Comparison of ENCODE assay signal across 8 cellular contexts in the genomic region with DNA sequence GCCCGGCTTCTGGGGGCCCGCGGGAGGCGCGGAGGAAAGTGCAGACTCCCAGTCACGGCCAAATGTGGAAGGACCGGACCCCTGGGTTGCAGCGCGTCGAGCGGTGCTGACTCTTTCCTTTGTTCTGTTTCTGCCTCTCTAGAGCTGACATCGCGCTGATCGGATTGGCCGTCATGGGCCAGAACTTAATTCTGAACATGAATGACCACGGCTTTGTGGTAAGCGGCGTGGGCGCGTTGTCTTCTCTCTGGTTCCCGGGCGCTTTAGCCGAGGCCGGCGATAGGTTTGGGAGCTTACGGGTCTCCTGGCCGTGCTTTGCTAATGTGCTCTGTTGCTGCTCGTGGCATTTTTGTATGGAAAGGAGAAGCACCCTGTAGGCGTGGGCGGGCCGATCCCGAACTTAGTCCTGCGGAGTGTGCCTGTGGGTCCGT. TPM values are rescaled to one million over a fixed set of nuclear protein-coding genes. Genes with fewer than 3 reads are reported as not detected.
DNase-seq lines count a peak whose midpoint lies in the region; ATAC-seq, FAIRE-seq and TF ChIP-seq lines count a peak whose summit lies in the region.

No MANE protein-coding gene starts in this region.

- no peak for TF ChIP-seq EP300 in K562 (IDR thresholded peaks at IDR 0.05; ENCODE audit: low read length)

- H3K27ac ChIP-seq in K562 (ENCODE audit: extremely low read depth, low read depth, low read length), result peak overlapping the region; percentile 92
- H3K27ac ChIP-seq in skin epidermis, result peak overlapping the region in 20 of 21 experiments; percentile 74 to 94 (median 89)

- in situ Hi-C loops in K562 (cut with MboI), result no loop called here

- H3K9ac ChIP-seq in K562 (ENCODE audit: insufficient read depth in 1 of 2, low read depth in 2 of 2, low read length in 2 of 2), result peak overlapping the region; percentile 86 to 95

- H3K79me2 ChIP-seq in K562 (ENCODE audit: control insufficient read depth, insufficient read depth, low read length), result peaks cover 42% of the 10 kb centered on the region

- no TSS peak for BruUV-seq in K562 (replicated peaks; lab: Mats Ljungman, UMichigan)

- peaks cover 44% of the 10 kb centered on the region for H3K36me3 ChIP-seq in K562 (ENCODE audit: control insufficient read depth, insufficient read depth, low read length)

- peaks cover 21 to 26% of the 10 kb centered on the region in 2 donors for H3K4me1 Mint-ChIP-seq in immature natural killer cell

- TF ChIP-seq RAD21 in K562 (CRISPR knock-in tag; conservative IDR thresholded peaks at IDR 0.05 in 1 of 2, IDR thresholded peaks at IDR 0.05 in 1 of 2), result no peak

- H4K20me1 ChIP-seq in K562 (replicated peaks; ENCODE audit: control insufficient read depth, insufficient read depth, low read length), result peaks cover 8% of the 10 kb centered on the region; the same call in 1 of the 2 replicates

- H3K27me3 ChIP-seq in K562 (ENCODE audit: control insufficient read depth in 2 of 2, insufficient read depth in 2 of 2, low read length in 2 of 2), result no peaks in the 10 kb centered on the region

- H3K27me3 Mint-ChIP-seq in immature natural killer cell (ENCODE audit: low read depth in 3 of 3), result peaks cover 0 to 6% (median 3%) of the 10 kb centered on the region in 3 donors

- DNase-seq in DMS79 (lab: John Stamatoyannopoulos, UW), result peak; percentile 34
- no peak for DNase-seq in DMS79 treated with DMSO at 0.1 percent for 48 hours (lab: John Stamatoyannopoulos, UW)
- peak; percentile 61 for DNase-seq in M059J (ENCODE audit: low read depth)
- DNase-seq in K562 (ENCODE audit: extremely low read depth in 1 of 4, low spot score in 3 of 4), result peak in 1 of 4 experiments; percentile 25
- no peak for DNase-seq in immature natural killer cell
- DNase-seq in SKM-1 (lab: John Stamatoyannopoulos, UW; ENCODE audit: unreplicated experiment), result no peak

- TF ChIP-seq POLR2A in K562 (conservative IDR thresholded peaks at IDR 0.05), result no peak

- H3K4me3 ChIP-seq in K562, result peak overlapping the region; percentile 66
- peak overlapping the region; percentile 78 to 97 (median 92) for H3K4me3 ChIP-seq in skin epidermis

- TF ChIP-seq CTCF in K562 (IDR thresholded peaks at IDR 0.05 in 2 of 3, conservative IDR thresholded peaks at IDR 0.05 in 1 of 3; ENCODE audit: insufficient read depth in 2 of 3, low read depth in 1 of 3, low read length in 3 of 3), result no peak

- no peaks in the 10 kb centered on the region for H3K9me3 ChIP-seq in K562 (replicated peaks; ENCODE audit: control insufficient read depth, insufficient read depth, low read depth, low read length)

- CTCF ChIA-PET in K562 (lab: Yijun Ruan, JAX; ENCODE audit: low intra/inter-chr PET ratio), result no interaction called here

- FAIRE-seq in K562 (lab: Jason Lieb, UNC), result no peak

- H3K4me1 ChIP-seq in K562 (replicated peaks in 1 of 2; ENCODE audit: control insufficient read depth in 2 of 2, insufficient read depth in 2 of 2, low read length in 2 of 2), result peaks cover 21 to 23% of the 10 kb centered on the region in 2 experiments

- peak overlapping the region; percentile 94 for H2AFZ ChIP-seq in K562 (ENCODE audit: low read depth, low read length)

- peaks cover 8 to 17% (median 10%) of the 10 kb centered on the region in 3 donors for H3K36me3 Mint-ChIP-seq in immature natural killer cell

- WGBS in K562 (ENCODE audit: insufficient coverage, low coverage, missing lambda C conversion rate), result under 1% methylated on average over 34 of the region's 34 CpGs

- POLR2A ChIA-PET in K562 (lab: Yijun Ruan, JAX), result interaction anchor here (0.6 to 2.7 kb wide), 12 partner anchors 9 to 379 kb away, joined by 3 to 29 read pairs (median 6); a partner anchor contains a TSS

- intact Hi-C loops in K562 (cut with micrococcal nuclease), result loop anchor here (2.0 kb wide), 1 partner anchor 15 kb away; no protein-coding TSS in a partner anchor

- H3K4me3 Mint-ChIP-seq in immature natural killer cell, result peak overlapping the region; percentile 86 to 94 (median 91)

- H3K9me1 ChIP-seq in K562 (ENCODE audit: control insufficient read depth, insufficient read depth, low read length), result no peaks in the 10 kb centered on the region

- H3K4me2 ChIP-seq in K562 (ENCODE audit: insufficient read depth, low read length), result peak overlapping the region; percentile 84

- peak overlapping the region; percentile 56 to 82 (median 78) for H3K27ac Mint-ChIP-seq in immature natural killer cell

- ATAC-seq in K562, result no peak; the same call in 2 of the 3 replicates
- ATAC-seq in HG02588 (IDR thresholded peaks at IDR 0.05; ENCODE audit: unreplicated experiment), result no peak

- H3K9me3 Mint-ChIP-seq in immature natural killer cell, result no peaks in the 10 kb centered on the region

TF ChIP-seq in K562, 482 proteins besides CTCF, POLR2A, EP300 and RAD21 (continues in another document):
- TF ChIP-seq PHB (CRISPR knock-in tag; IDR thresholded peaks at IDR 0.05) (no peak), MTA2 (IDR thresholded peaks at IDR 0.05; ENCODE audit: low read depth) (no peak), KLF10 (CRISPR knock-in tag; IDR thresholded peaks at IDR 0.05) (no peak)

RNA-seq across cellular contexts. Expression of a gene that starts 0.6 kb away (rescaled TPM):
- 37.1 and 62.3 TPM in 2 replicates for total RNA-seq in M059J (2014; rRNA removed; shearing (Covaris generic))
- 148 and 225 TPM in 2 replicates for total RNA-seq in K562 (2011; cell fraction: chromatin; rRNA removed; ENCODE audit: low replicate concordance)
- total RNA-seq in K562 (2011; cell fraction: nucleolus; rRNA removed), result 169 and 177 TPM in 2 replicates
- 160 and 163 TPM in 2 replicates for total RNA-seq in K562 (2011; cell fraction: nucleoplasm; rRNA removed)
- total RNA-seq in K562 (2014; rRNA removed) (239 and 254 TPM in 2 replicates), K562 (2014; rRNA removed; fragmentation: Illumina TruSeq; extraction: Trizol) (152 and 177 TPM in 2 replicates), K562 (2015; rRNA removed; fragmentation: Illumina TruSeq; extraction: Trizol) (191 and 200 TPM in 2 replicates), K562 (2021) (339 and 353 TPM in 2 replicates)
- polyA plus RNA-seq in K562 (2011; rRNA removed) (185 and 229 TPM in 2 replicates), K562 (2014; fragmentation: Illumina TruSeq; extraction: Trizol) (402 and 513 TPM in 2 replicates), K562 (2014; fragmentation: Nextera tagmentation; extraction: Ambion mirVana) (100 to 1,000 TPM; 292 to 542 TPM), K562 (2014; rRNA removed) (257 and 270 TPM in 2 replicates), immature natural killer cell (10 to 100 TPM; 43.9 to 51.3 (median 44.8) TPM)
- polyA plus RNA-seq in K562 (2011; cell fraction: cytosol; rRNA removed), result 256 and 298 TPM in 2 replicates
- 137 and 184 TPM in 2 replicates for polyA plus RNA-seq in K562 (2011; cell fraction: nucleus; rRNA removed)
- 387 and 522 TPM in 2 replicates for polyA plus RNA-seq in K562 (2012)
- polyA minus RNA-seq in K562 (2011; rRNA and poly(A)+ RNA removed), result 230 and 264 TPM in 2 replicates
- 167 and 254 TPM in 2 replicates for polyA minus RNA-seq in K562 (2011; cell fraction: cytosol; rRNA and poly(A)+ RNA removed)
- polyA minus RNA-seq in K562 (2011; cell fraction: nucleus; rRNA and poly(A)+ RNA removed), result 47.3 and 81.1 TPM in 2 replicates

RNA-seq across cellular contexts. Expression of a gene that starts 30.7 kb away (rescaled TPM):
- 16.1 and 21.2 TPM in 2 replicates for total RNA-seq in M059J (2014; rRNA removed; shearing (Covaris generic))
- 7.7 and 8.5 TPM in 2 replicates for total RNA-seq in K562 (2011; cell fraction: chromatin; rRNA removed; ENCODE audit: low replicate concordance)
- 5.1 and 5.8 TPM in 2 replicates for total RNA-seq in K562 (2011; cell fraction: nucleolus; rRNA removed)
- 6.0 and 8.2 TPM in 2 replicates for total RNA-seq in K562 (2011; cell fraction: nucleoplasm; rRNA removed)
- 21.7 and 24.0 TPM in 2 replicates for total RNA-seq in K562 (2014; rRNA removed)
- 31.8 and 33.4 TPM in 2 replicates for total RNA-seq in K562 (2014; rRNA removed; fragmentation: Illumina TruSeq; extraction: Trizol)
- 26.7 and 31.3 TPM in 2 replicates for total RNA-seq in K562 (2015; rRNA removed; fragmentation: Illumina TruSeq; extraction: Trizol)
- 27.1 and 28.9 TPM in 2 replicates for total RNA-seq in K562 (2021)
- polyA plus RNA-seq in K562 (2011; rRNA removed), result 12.6 and 14.0 TPM in 2 replicates
- polyA plus RNA-seq in K562 (2011; cell fraction: cytosol; rRNA removed), result 9.0 and 12.0 TPM in 2 replicates
- polyA plus RNA-seq in K562 (2011; cell fraction: nucleus; rRNA removed), result 4.9 and 6.3 TPM in 2 replicates
- 29.5 and 36.6 TPM in 2 replicates for polyA plus RNA-seq in K562 (2012)
- polyA plus RNA-seq in K562 (2014; fragmentation: Illumina TruSeq; extraction: Trizol), result 26.0 and 26.3 TPM in 2 replicates
- polyA plus RNA-seq in K562 (2014; fragmentation: Nextera tagmentation; extraction: Ambion mirVana), result 10 to 100 TPM; 10.2 to 16.4 TPM
- polyA plus RNA-seq in K562 (2014; rRNA removed), result 20.5 and 36.0 TPM in 2 replicates
- 4.9 and 5.4 TPM in 2 replicates for polyA minus RNA-seq in K562 (2011; rRNA and poly(A)+ RNA removed)
- polyA minus RNA-seq in K562 (2011; cell fraction: cytosol; rRNA and poly(A)+ RNA removed), result 2.4 and 4.5 TPM in 2 replicates
- polyA minus RNA-seq in K562 (2011; cell fraction: nucleus; rRNA and poly(A)+ RNA removed), result 3.0 and 6.7 TPM in 2 replicates
- 10 to 100 TPM in 1 of 3 donors, 1 to 10 TPM in 2; 7.8 to 12.1 (median 8.1) TPM for polyA plus RNA-seq in immature natural killer cell

RNA-seq across cellular contexts. Expression of a gene that starts 50.3 kb away (rescaled TPM):
- not detected in 2 replicates for total RNA-seq in M059J (2014; rRNA removed; shearing (Covaris generic))
- total RNA-seq in K562 (2011; cell fraction: chromatin; rRNA removed; ENCODE audit: low replicate concordance), result 0.51 and 1.1 TPM in 2 replicates
- 0.53 and 1.0 TPM in 2 replicates for total RNA-seq in K562 (2011; cell fraction: nucleolus; rRNA removed)
- 1.0 and 1.3 TPM in 2 replicates for total RNA-seq in K562 (2011; cell fraction: nucleoplasm; rRNA removed)
- total RNA-seq in K562 (2014; rRNA removed) (0.29 TPM in 1 of 2 replicates, not detected in the other), K562 (2014; rRNA removed; fragmentation: Illumina TruSeq; extraction: Trizol) (0.11 and 0.19 TPM in 2 replicates), K562 (2015; rRNA removed; fragmentation: Illumina TruSeq; extraction: Trizol) (0.34 and 0.54 TPM in 2 replicates), K562 (2021) (0.51 TPM in 1 of 2 replicates, not detected in the other)
- polyA plus RNA-seq in K562 (2011; rRNA removed) (not detected in 2 replicates), K562 (2014; fragmentation: Illumina TruSeq; extraction: Trizol) (0.15 TPM in 2 replicates), K562 (2014; fragmentation: Nextera tagmentation; extraction: Ambion mirVana) (not detected), K562 (2014; rRNA removed) (0.08 TPM in 1 of 2 replicates, not detected in the other), immature natural killer cell (not detected)
- polyA plus RNA-seq in K562 (2011; cell fraction: cytosol; rRNA removed), result not detected in 2 replicates
- 0.37 TPM in 1 of 2 replicates, not detected in the other for polyA plus RNA-seq in K562 (2011; cell fraction: nucleus; rRNA removed)
- polyA plus RNA-seq in K562 (2012), result 0.16 and 0.42 TPM in 2 replicates
- polyA minus RNA-seq in K562 (2011; rRNA and poly(A)+ RNA removed), result not detected in 2 replicates
- polyA minus RNA-seq in K562 (2011; cell fraction: cytosol; rRNA and poly(A)+ RNA removed), result not detected in 2 replicates
- not detected in 2 replicates for polyA minus RNA-seq in K562 (2011; cell fraction: nucleus; rRNA and poly(A)+ RNA removed)

Comparison
In these comparisons a context has a peak if more than half of its experiments do, and no peak if none do; other contexts are left out.
1. DNase-seq: peak in DMS79 (single experiment) and M059J (single experiment); none in DMS79 treated with DMSO at 0.1 percent for 48 hours (single experiment), immature natural killer cell (0 of 3) and SKM-1 (single experiment).